ENCODE assay signal across 21 cellular contexts in the genomic region with DNA sequence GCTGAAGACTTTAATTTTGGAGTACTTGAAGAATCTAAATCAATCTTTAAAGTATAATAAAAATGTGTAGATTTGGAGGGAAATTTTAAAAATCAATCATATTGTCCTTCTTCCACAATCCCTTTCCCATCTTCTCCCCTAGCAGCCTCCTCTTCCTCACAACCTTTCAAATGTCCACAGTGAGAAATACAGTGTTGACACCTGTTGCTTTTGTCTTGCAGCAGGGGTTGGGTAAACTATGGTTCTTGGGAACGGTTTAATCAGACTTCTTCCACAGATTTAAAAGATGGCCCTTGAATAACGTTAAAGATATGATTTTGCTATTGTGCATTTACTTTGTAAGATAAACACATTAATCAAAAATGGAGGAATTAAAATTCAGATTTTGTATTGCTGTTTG.
A peak's percentile ranks its signal among the peaks of the same experiment; 100 is the strongest.
DNase-seq lines count a peak whose midpoint lies in the region; ATAC-seq and TF ChIP-seq lines count a peak whose summit lies in the region.
"Had no signal": no experiment of that assay in that cellular context is flagged by ENCODE, and none has a peak within 500 bp of the region (broad histone marks: within the 10 kb centered on the region; RNA-seq: fewer than 3 reads in every experiment).

No MANE protein-coding gene starts in this region.

- no peak overlapping the region for H3K4me3 ChIP-seq in SK-N-SH (ENCODE audit: low read depth in 2 of 2, low read length in 1 of 2)
- no peak overlapping the region for H3K4me3 ChIP-seq in ascending aorta
- H3K4me3 ChIP-seq in mesodermal cell (ENCODE audit: extremely low read depth, insufficient read depth, low read length, poor library complexity, severe bottlenecking), result no peak overlapping the region
- no peak overlapping the region for H3K4me3 ChIP-seq in skeletal muscle satellite cell (ENCODE audit: low read length)
- no peak overlapping the region for H3K4me3 ChIP-seq in CD4-positive, alpha-beta memory T cell (ENCODE audit: low read length in 2 of 2)
- H3K4me3 ChIP-seq: Peyer's patch had no signal

- H3K9me3 Mint-ChIP-seq in CD4-positive, alpha-beta memory T cell, result no peaks in the 10 kb centered on the region
- H3K9me3 Mint-ChIP-seq: CD4-positive, alpha-beta T cell had no signal

- H3K36me3 Mint-ChIP-seq in CD4-positive, alpha-beta memory T cell, result no peaks in the 10 kb centered on the region

- no peak for TF ChIP-seq CTCF in SK-N-SH (IDR thresholded peaks at IDR 0.05)
- no peak for TF ChIP-seq CTCF in ascending aorta (IDR thresholded peaks at IDR 0.05)

- H3F3A ChIP-seq in SK-N-SH (replicated peaks; ENCODE audit: insufficient read depth), result peaks cover 32% of the 10 kb centered on the region

- H3K27ac ChIP-seq in SK-N-SH (ENCODE audit: low read depth in 2 of 2, low read length in 1 of 2) (peak overlapping the region in 1 of 2 experiments; percentile 40; a peak in 1 of 4 replicates), ascending aorta (peak overlapping the region; percentile 35 to 61), mesodermal cell (ENCODE audit: low read depth, low read length, severe bottlenecking) (peak overlapping the region; percentile 73)
- no peak overlapping the region for H3K27ac ChIP-seq in CD4-positive, alpha-beta memory T cell (ENCODE audit: low read depth, low read length)
- H3K27ac ChIP-seq: 22Rv1, KMS-11 had no signal

- DNase-seq in SK-N-SH (no peak), ascending aorta (ENCODE audit: low spot score in 2 of 2) (no peak), left lobe of liver (ENCODE audit: low spot score) (no peak)
- DNase-seq in CD4-positive, alpha-beta memory T cell, result no peak
- DNase-seq: BE2C; CD4-positive, alpha-beta T cell; DMS153; GDM1; NCI-H1048; NCI-H1436; NCI-H1930; NCI-H345; NCI-H524 treated with DMSO at 0.1 percent for 48 hours; Peyer's patch; Right ventricle myocardium superior had no signal

- intact Hi-C loops in ascending aorta (cut with DNase I), result loop anchor here (10.0 kb wide), 1 partner anchor 851 kb away; no protein-coding TSS in a partner anchor
- intact Hi-C loops in CD4-positive, alpha-beta memory T cell (cut with micrococcal nuclease), result no loop called here

- H3K4me1 ChIP-seq in SK-N-SH (ENCODE audit: control insufficient read depth in 1 of 2, insufficient read depth in 2 of 2, low read depth in 1 of 2, low read length in 1 of 2) (peaks cover 6% of the 10 kb centered on the region in 2 experiments; a peak in 2 of 4 replicates), ascending aorta (peaks cover 0 to 17% of the 10 kb centered on the region in 2 donors), mesodermal cell (ENCODE audit: control insufficient read depth, insufficient read depth, low read length, poor library complexity, severe bottlenecking) (peaks cover 31% of the 10 kb centered on the region), skeletal muscle satellite cell (ENCODE audit: control insufficient read depth, insufficient read depth, low read length) (peaks cover 22% of the 10 kb centered on the region)
- H3K4me1 ChIP-seq in CD4-positive, alpha-beta memory T cell (ENCODE audit: insufficient read depth, low read length), result peaks cover 8% of the 10 kb centered on the region
- H3K4me1 ChIP-seq: BE2C had no signal

- H3K36me3 ChIP-seq in SK-N-SH (replicated peaks in 1 of 2; ENCODE audit: control insufficient read depth in 1 of 2, insufficient read depth in 2 of 2, low read length in 1 of 2) (no peaks in the 10 kb centered on the region), ascending aorta (no peaks in the 10 kb centered on the region), mesodermal cell (ENCODE audit: control insufficient read depth, insufficient read depth, low read length) (no peaks in the 10 kb centered on the region), skeletal muscle satellite cell (ENCODE audit: insufficient read depth, low read length) (no peaks in the 10 kb centered on the region)
- H3K36me3 ChIP-seq in CD4-positive, alpha-beta memory T cell (ENCODE audit: insufficient read depth, low read length), result no peaks in the 10 kb centered on the region
- H3K36me3 ChIP-seq: BE2C, Peyer's patch had no signal

- no peaks in the 10 kb centered on the region for H4K20me1 ChIP-seq in SK-N-SH (ENCODE audit: insufficient read depth)

- no peak overlapping the region for H3K27ac Mint-ChIP-seq in CD4-positive, alpha-beta memory T cell
- H3K27ac Mint-ChIP-seq: CD4-positive, alpha-beta T cell had no signal

- H3K4me2 ChIP-seq in SK-N-SH, result no peak overlapping the region
- H3K4me2 ChIP-seq in skeletal muscle satellite cell (ENCODE audit: low read length), result no peak overlapping the region
- H3K4me2 ChIP-seq: KMS-11 had no signal

- TF ChIP-seq RAD21 in SK-N-SH (IDR thresholded peaks at IDR 0.05; ENCODE audit: low read length), result no peak

- H3K27me3 ChIP-seq in SK-N-SH (ENCODE audit: insufficient read depth) (no peaks in the 10 kb centered on the region), ascending aorta (no peaks in the 10 kb centered on the region), skeletal muscle satellite cell (ENCODE audit: control insufficient read depth, insufficient read depth, low read length) (peaks cover 12% of the 10 kb centered on the region)
- H3K27me3 ChIP-seq in CD4-positive, alpha-beta memory T cell (ENCODE audit: insufficient read depth, low read length), result no peaks in the 10 kb centered on the region
- H3K27me3 ChIP-seq: BE2C, Peyer's patch had no signal

- WGBS in SK-N-SH (ENCODE audit: low lambda C conversion rate), result 85% methylated on average over 2 of the region's 2 CpGs
- WGBS in mesodermal cell (ENCODE audit: insufficient coverage in 2 of 2), 2 experiments, result no CpG with 5 or more reads among the region's 2 CpGs

- H3K9me3 ChIP-seq in SK-N-SH, result no peaks in the 10 kb centered on the region
- no peaks in the 10 kb centered on the region for H3K9me3 ChIP-seq in ascending aorta
- H3K9me3 ChIP-seq in mesodermal cell (ENCODE audit: control insufficient read depth, low read length), result no peaks in the 10 kb centered on the region
- H3K9me3 ChIP-seq in skeletal muscle satellite cell (replicated peaks; ENCODE audit: low read length), result no peaks in the 10 kb centered on the region
- H3K9me3 ChIP-seq in CD4-positive, alpha-beta memory T cell (ENCODE audit: control insufficient read depth in 1 of 2, low read length in 2 of 2), result no peaks in the 10 kb centered on the region
- H3K9me3 ChIP-seq: BE2C, Peyer's patch had no signal

- no peak for TF ChIP-seq EP300 in SK-N-SH (IDR thresholded peaks at IDR 0.05; ENCODE audit: borderline replicate concordance in 1 of 2, low read depth in 1 of 2, low read length in 1 of 2)

- ATAC-seq in SK-N-SH treated with all-trans-retinoic acid at 6 μM for 48 hours (no peak), HG02852 (IDR thresholded peaks at IDR 0.05; ENCODE audit: unreplicated experiment) (no peak), left lobe of liver (no peak)

- H2AFZ ChIP-seq in SK-N-SH (ENCODE audit: low read depth), result peak overlapping the region; percentile 88; the same call in 1 of the 2 replicates

- CTCF ChIA-PET in SK-N-SH (lab: Yijun Ruan, JAX), result no interaction called here
- CTCF ChIA-PET in CD4-positive, alpha-beta memory T cell (lab: Charles Lee; ENCODE audit: partially characterized antibody), result interaction anchor here (1.0 to 1.2 kb wide), 3 partner anchors 71 to 352 kb away, joined by 3 to 4 read pairs (median 3); no protein-coding TSS in a partner anchor

- peaks cover 6 to 7% (median 6%) of the 10 kb centered on the region in 4 donors for H3K4me1 Mint-ChIP-seq in CD4-positive, alpha-beta memory T cell

- peaks cover 3 to 5% of the 10 kb centered on the region in 2 donors for H3K27me3 Mint-ChIP-seq in CD4-positive, alpha-beta memory T cell
- H3K27me3 Mint-ChIP-seq: CD4-positive, alpha-beta T cell had no signal

- H3K9ac ChIP-seq in SK-N-SH (no peak overlapping the region; the same call in 1 of the 2 replicates), skeletal muscle satellite cell (ENCODE audit: low read depth, low read length) (peak overlapping the region; percentile 54)
- H3K9ac ChIP-seq: KMS-11 had no signal

- POLR2A ChIA-PET in SK-N-SH (lab: Yijun Ruan, JAX), result interaction anchor here (0.6 kb wide), 1 partner anchor 47 kb away, joined by 8 read pairs; no protein-coding TSS in a partner anchor
- POLR2A ChIA-PET in CD4-positive, alpha-beta memory T cell (lab: Charles Lee; ENCODE audit: partially characterized antibody), result no interaction called here

- no peak overlapping the region for H3K4me3 Mint-ChIP-seq in CD4-positive, alpha-beta memory T cell
- H3K4me3 Mint-ChIP-seq: CD4-positive, alpha-beta T cell had no signal

- no peaks in the 10 kb centered on the region for H3K79me2 ChIP-seq in SK-N-SH (ENCODE audit: insufficient read depth)

- no peaks in the 10 kb centered on the region for H3K9me2 ChIP-seq in SK-N-SH

TF ChIP-seq in SK-N-SH, 30 proteins besides CTCF, POLR2A, EP300 and RAD21 (continues in another document):
- TF ChIP-seq POLR2AphosphoS5 (IDR thresholded peaks at IDR 0.05; ENCODE audit: low read depth, low read length), result no peak

TF ChIP-seq in SK-N-SH treated with all-trans-retinoic acid at 6 μM for 48 hours, 23 proteins besides CTCF, POLR2A, EP300 and RAD21 (continues in another document):
- TF ChIP-seq TCF4 (CRISPR knock-in tag; IDR thresholded peaks at IDR 0.05; ENCODE audit: borderline replicate concordance) (no peak), ZNF70 (CRISPR knock-in tag; IDR thresholded peaks at IDR 0.05) (no peak), ZFP3 (CRISPR knock-in tag; IDR thresholded peaks at IDR 0.05) (no peak), RARB (CRISPR knock-in tag; IDR thresholded peaks at IDR 0.05) (no peak), SNAI2 (CRISPR knock-in tag; IDR thresholded peaks at IDR 0.05) (no peak), CSDC2 (CRISPR knock-in tag; IDR thresholded peaks at IDR 0.05) (no peak), ISL1 (CRISPR knock-in tag; IDR thresholded peaks at IDR 0.05) (no peak), ZFP30 (CRISPR knock-in tag; IDR thresholded peaks at IDR 0.05) (no peak), ARNTL (CRISPR knock-in tag; IDR thresholded peaks at IDR 0.05; ENCODE audit: borderline replicate concordance, low read depth) (no peak)
- TF ChIP-seq, protein P1, sequence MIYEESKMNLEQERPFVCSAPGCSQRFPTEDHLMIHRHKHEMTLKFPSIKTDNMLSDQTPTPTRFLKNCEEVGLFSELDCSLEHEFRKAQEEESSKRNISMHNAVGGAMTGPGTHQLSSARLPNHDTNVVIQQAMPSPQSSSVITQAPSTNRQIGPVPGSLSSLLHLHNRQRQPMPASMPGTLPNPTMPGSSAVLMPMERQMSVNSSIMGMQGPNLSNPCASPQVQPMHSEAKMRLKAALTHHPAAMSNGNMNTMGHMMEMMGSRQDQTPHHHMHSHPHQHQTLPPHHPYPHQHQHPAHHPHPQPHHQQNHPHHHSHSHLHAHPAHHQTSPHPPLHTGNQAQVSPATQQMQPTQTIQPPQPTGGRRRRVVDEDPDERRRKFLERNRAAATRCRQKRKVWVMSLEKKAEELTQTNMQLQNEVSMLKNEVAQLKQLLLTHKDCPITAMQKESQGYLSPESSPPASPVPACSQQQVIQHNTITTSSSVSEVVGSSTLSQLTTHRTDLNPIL (CRISPR knock-in tag; IDR thresholded peaks at IDR 0.05; ENCODE audit: low read depth), result no peak
